ENCODE assay signal across 24 cellular contexts in genomic region chr1:234990328-234990675, GRCh38.
A peak's percentile ranks its signal among the peaks of the same experiment; 100 is the strongest.
DNase-seq lines count a peak whose midpoint lies in the region; ATAC-seq and TF ChIP-seq lines count a peak whose summit lies in the region.
"Had no signal": no experiment of that assay in that cellular context is flagged by ENCODE, and none has a peak within 500 bp of the region (broad histone marks: within the 10 kb centered on the region; RNA-seq: fewer than 3 reads in every experiment).

No MANE protein-coding gene starts in this region.

- H3K36me3 Mint-ChIP-seq in activated CD4-positive, alpha-beta T cell treated with anti-CD3 and anti-CD28 coated beads, Interleukin-2, amount 10 ng/mL, durations not matched to agents 24 days and 14 days (ENCODE audit: low read depth): peaks cover 6% of the 10 kb centered on the region
- H3K36me3 Mint-ChIP-seq in activated T-helper 17 cell treated with anti-CD3 and anti-CD28 coated beads, Interleukin-2, amount 50 U/mL, for 72 hours (ENCODE audit: low read depth): no peaks in the 10 kb centered on the region
- H3K36me3 Mint-ChIP-seq in nephron (ENCODE audit: low read depth): no peaks in the 10 kb centered on the region

- no peaks in the 10 kb centered on the region for H3K36me3 ChIP-seq in thoracic aorta
- H3K36me3 ChIP-seq: cardiac muscle cell, HAP-1 had no signal

- no peaks in the 10 kb centered on the region for H3K27me3 ChIP-seq in thoracic aorta (replicated peaks; ENCODE audit: insufficient read depth)
- H3K27me3 ChIP-seq: cardiac muscle cell had no signal

- no peak overlapping the region for H3K4me3 Mint-ChIP-seq in activated CD4-positive, alpha-beta T cell treated with anti-CD3 and anti-CD28 coated beads, Interleukin-2, amount 10 ng/mL, durations not matched to agents 24 days and 14 days
- H3K4me3 Mint-ChIP-seq in activated T-helper 17 cell treated with anti-CD3 and anti-CD28 coated beads, Interleukin-2, amount 50 U/mL, for 72 hours: peak overlapping the region; percentile 38
- no peak overlapping the region for H3K4me3 Mint-ChIP-seq in nephron

- peak overlapping the region; percentile 87 for H3K27ac Mint-ChIP-seq in activated CD4-positive, alpha-beta T cell treated with anti-CD3 and anti-CD28 coated beads, Interleukin-2, amount 10 ng/mL, durations not matched to agents 24 days and 14 days
- peak overlapping the region; percentile 26 for H3K27ac Mint-ChIP-seq in activated T-helper 17 cell treated with anti-CD3 and anti-CD28 coated beads, Interleukin-2, amount 50 U/mL, for 72 hours
- H3K27ac Mint-ChIP-seq in nephron: peak overlapping the region; percentile 21 to 51 (median 23)

- no peak for TF ChIP-seq CTCF in nephron (IDR thresholded peaks at IDR 0.05; ENCODE audit: unreplicated experiment in 3 of 3)
- TF ChIP-seq CTCF in thoracic aorta (IDR thresholded peaks at IDR 0.05): no peak

- no peak overlapping the region for H3K4me3 ChIP-seq in thoracic aorta
- H3K4me3 ChIP-seq: cardiac muscle cell, HAP-1, PC-9 had no signal

- H3K27me3 Mint-ChIP-seq in activated CD4-positive, alpha-beta T cell treated with anti-CD3 and anti-CD28 coated beads, Interleukin-2, amount 10 ng/mL, durations not matched to agents 24 days and 14 days: no peaks in the 10 kb centered on the region
- no peaks in the 10 kb centered on the region for H3K27me3 Mint-ChIP-seq in activated T-helper 17 cell treated with anti-CD3 and anti-CD28 coated beads, Interleukin-2, amount 50 U/mL, for 72 hours
- H3K27me3 Mint-ChIP-seq in nephron (ENCODE audit: low read depth): no peaks in the 10 kb centered on the region

- H3K27ac ChIP-seq in thoracic aorta: peak overlapping the region; percentile 34 to 93
- H3K27ac ChIP-seq: cardiac muscle cell, PC-9 had no signal

- peaks cover 69% of the 10 kb centered on the region for H3K4me1 Mint-ChIP-seq in activated CD4-positive, alpha-beta T cell treated with anti-CD3 and anti-CD28 coated beads, Interleukin-2, amount 10 ng/mL, durations not matched to agents 24 days and 14 days
- peaks cover 39% of the 10 kb centered on the region for H3K4me1 Mint-ChIP-seq in activated T-helper 17 cell treated with anti-CD3 and anti-CD28 coated beads, Interleukin-2, amount 50 U/mL, for 72 hours
- peaks cover 50% of the 10 kb centered on the region for H3K4me1 Mint-ChIP-seq in nephron

- intact Hi-C loops in activated CD4-positive, alpha-beta T cell treated with anti-CD3 and anti-CD28 coated beads, Interleukin-2, amount 10 ng/mL, durations not matched to agents 24 days and 14 days (cut with micrococcal nuclease): no loop called here

- no peak for ATAC-seq in activated T-helper 17 cell treated with anti-CD3 and anti-CD28 coated beads, Interleukin-2, amount 50 U/mL, for 72 hours (replicated peaks)
- ATAC-seq in thoracic aorta (ENCODE audit: insufficient number of reproducible peaks, low FRiP score, low read depth): no peak
- no peak for ATAC-seq in GM21381 (IDR thresholded peaks at IDR 0.05; ENCODE audit: unreplicated experiment)

- DNase-seq in activated CD4-positive, alpha-beta T cell treated with anti-CD3 and anti-CD28 coated beads, Interleukin-2, amount 10 ng/mL, durations not matched to agents 24 days and 14 days: no peak
- DNase-seq in activated CD4-positive, alpha-beta T cell treated with anti-CD3 and anti-CD28 coated beads for 1 hour: no peak
- no peak for DNase-seq in thoracic aorta (ENCODE audit: low spot score)
- no peak for DNase-seq in NOMO-1 treated with dmso at 0.1 percent for 144 hours (lab: John Stamatoyannopoulos, UW; ENCODE audit: unreplicated experiment)
- no peak for DNase-seq in activated CD8-positive, alpha-beta memory T cell treated with anti-CD3 and anti-CD28 coated beads, Interleukin-2, amount 50 U/mL, for 48 hours
- DNase-seq: 8988T; activated CD4-positive, CD25-positive, alpha-beta regulatory T cell treated with anti-CD3 and anti-CD28 coated beads, Interleukin-2, amount 50 U/mL, for 72 hours; activated gamma-delta T cell treated with Interleukin-2 at 50 U/mL for 16 hours; AML-193; amniotic stem cell; dermis blood vessel endothelial cell; glutamatergic neuron; mammary epithelial cell; NCI-H1694 treated with DMSO at 0.1 percent for 48 hours; NCI-H82; occipital lobe; PC-9; SIG-M5; stimulated activated CD8-positive, alpha-beta memory T cell treated with anti-CD3 and anti-CD28 coated beads, Interleukin-4, amount 100 ng/mL, for 48 hours had no signal

- no peaks in the 10 kb centered on the region for H3K9me3 Mint-ChIP-seq in activated CD4-positive, alpha-beta T cell treated with anti-CD3 and anti-CD28 coated beads, Interleukin-2, amount 10 ng/mL, durations not matched to agents 24 days and 14 days
- no peaks in the 10 kb centered on the region for H3K9me3 Mint-ChIP-seq in activated T-helper 17 cell treated with anti-CD3 and anti-CD28 coated beads, Interleukin-2, amount 50 U/mL, for 72 hours
- H3K9me3 Mint-ChIP-seq in nephron: no peaks in the 10 kb centered on the region

- H3K4me1 ChIP-seq in thoracic aorta (ENCODE audit: control insufficient read depth in 1 of 2, low read depth in 2 of 2): peaks cover 20 to 40% of the 10 kb centered on the region in 2 donors

- no peaks in the 10 kb centered on the region for H3K9me3 ChIP-seq in thoracic aorta
- H3K9me3 ChIP-seq: HAP-1 had no signal

Comparison
In these comparisons a context has a peak if more than half of its experiments do, and no peak if none do; other contexts are left out.
1. H3K27ac Mint-ChIP-seq: peak in every context shown above with its lines; median percentile 87 in activated CD4-positive, alpha-beta T cell treated with anti-CD3 and anti-CD28 coated beads, Interleukin-2, amount 10 ng/mL, durations not matched to agents 24 days and 14 days; 26 in activated T-helper 17 cell treated with anti-CD3 and anti-CD28 coated beads, Interleukin-2, amount 50 U/mL, for 72 hours; 23 in nephron.